ENCODE assay signal across 11 cellular contexts in genomic region chr19:47582320-47582909, GRCh38. TPM values are rescaled to one million over a fixed set of nuclear protein-coding genes. Genes with fewer than 3 reads are reported as not detected.
A peak's percentile ranks its signal among the peaks of the same experiment; 100 is the strongest.
DNase-seq lines count a peak whose midpoint lies in the region; ATAC-seq and TF ChIP-seq lines count a peak whose summit lies in the region.
"Had no signal": no experiment of that assay in that cellular context is flagged by ENCODE, and none has a peak within 500 bp of the region (broad histone marks: within the 10 kb centered on the region; RNA-seq: fewer than 3 reads in every experiment).

No MANE protein-coding gene starts in this region.

- peak overlapping the region; percentile 28 for H3K27ac Mint-ChIP-seq in stimulated activated naive CD8-positive, alpha-beta T cell treated with anti-CD3 and anti-CD28 coated beads, Interleukin-15, Interleukin-2, amounts not matched to agents 100 ng/mL and 50 ng/mL, for 24 hours
- H3K27ac Mint-ChIP-seq in nephron progenitor cell, result no peak overlapping the region

- H3K4me3 Mint-ChIP-seq in stimulated activated naive CD8-positive, alpha-beta T cell treated with anti-CD3 and anti-CD28 coated beads, Interleukin-15, Interleukin-2, amounts not matched to agents 100 ng/mL and 50 ng/mL, for 24 hours, result peak overlapping the region; percentile 47
- H3K4me3 Mint-ChIP-seq in nephron progenitor cell, result no peak overlapping the region

- peak overlapping the region; percentile 69 for H3K27ac ChIP-seq in vagina
- H3K27ac ChIP-seq: RWPE1 had no signal

- H3K4me1 ChIP-seq in vagina, result peaks cover 6% of the 10 kb centered on the region

- H3K27me3 ChIP-seq in vagina, result no peaks in the 10 kb centered on the region

- TF ChIP-seq POLR2A in vagina (IDR thresholded peaks at IDR 0.05), result no peak

- H3K4me3 ChIP-seq in WI38 (ENCODE audit: low read depth, low read length) (peak overlapping the region; percentile 27), fibroblast of pulmonary artery (replicated peaks; ENCODE audit: low read depth, low read length) (peak overlapping the region; percentile 32), vagina (no peak overlapping the region)

- peaks cover 6% of the 10 kb centered on the region for H3K9me3 Mint-ChIP-seq in stimulated activated naive CD8-positive, alpha-beta T cell treated with anti-CD3 and anti-CD28 coated beads, Interleukin-15, Interleukin-2, amounts not matched to agents 100 ng/mL and 50 ng/mL, for 24 hours
- H3K9me3 Mint-ChIP-seq in nephron progenitor cell, result peaks cover 17% of the 10 kb centered on the region

- intact Hi-C loops in vagina (cut with DNase I), result no loop called here

- no peak for DNase-seq in stimulated activated naive CD8-positive, alpha-beta T cell treated with anti-CD3 and anti-CD28 coated beads, Interleukin-15, Interleukin-2, amounts not matched to agents 100 U/mL and 50 U/mL, for 24 hours
- DNase-seq in fibroblast of pulmonary artery (ENCODE audit: low read depth), result peak; percentile 80
- DNase-seq in vagina (ENCODE audit: extremely low spot score in 2 of 2), result no peak
- no peak for DNase-seq in nephron progenitor cell
- DNase-seq in DMS79 treated with DMSO at 0.1 percent for 48 hours (lab: John Stamatoyannopoulos, UW), result no peak
- DNase-seq: kidney glomerular epithelial cell, NCI-H1105 treated with DMSO at 0.1 percent for 48 hours had no signal

- peaks cover 4% of the 10 kb centered on the region for H3K27me3 Mint-ChIP-seq in stimulated activated naive CD8-positive, alpha-beta T cell treated with anti-CD3 and anti-CD28 coated beads, Interleukin-15, Interleukin-2, amounts not matched to agents 100 ng/mL and 50 ng/mL, for 24 hours
- H3K27me3 Mint-ChIP-seq in nephron progenitor cell (ENCODE audit: low read depth, poor library complexity), result peaks cover 26% of the 10 kb centered on the region

- TF ChIP-seq CTCF in WI38 (IDR thresholded peaks at IDR 0.05; ENCODE audit: low read depth, low read length) (no peak), fibroblast of pulmonary artery (IDR thresholded peaks at IDR 0.05; ENCODE audit: low read length, missing control alignments) (no peak), vagina (IDR thresholded peaks at IDR 0.05) (no peak), nephron progenitor cell (IDR thresholded peaks at IDR 0.05) (no peak)

- no peaks in the 10 kb centered on the region for H3K9me3 ChIP-seq in vagina

- H3K4me1 Mint-ChIP-seq in stimulated activated naive CD8-positive, alpha-beta T cell treated with anti-CD3 and anti-CD28 coated beads, Interleukin-15, Interleukin-2, amounts not matched to agents 100 ng/mL and 50 ng/mL, for 24 hours (ENCODE audit: low read depth), result peaks cover 27% of the 10 kb centered on the region
- no peaks in the 10 kb centered on the region for H3K4me1 Mint-ChIP-seq in nephron progenitor cell

- peaks cover 4% of the 10 kb centered on the region for H3K36me3 Mint-ChIP-seq in stimulated activated naive CD8-positive, alpha-beta T cell treated with anti-CD3 and anti-CD28 coated beads, Interleukin-15, Interleukin-2, amounts not matched to agents 100 ng/mL and 50 ng/mL, for 24 hours (ENCODE audit: low read depth)
- no peaks in the 10 kb centered on the region for H3K36me3 Mint-ChIP-seq in nephron progenitor cell (ENCODE audit: low read depth)

- ATAC-seq in stimulated activated naive CD8-positive, alpha-beta T cell treated with anti-CD3 and anti-CD28 coated beads, Interleukin-15, Interleukin-2, amounts not matched to agents 100 U/mL and 50 U/mL, for 24 hours, result no peak
- ATAC-seq in GM19455 (IDR thresholded peaks at IDR 0.05; ENCODE audit: unreplicated experiment), result no peak

- H3K36me3 ChIP-seq in vagina, result no peaks in the 10 kb centered on the region

RNA-seq across cellular contexts. Expression of gene ZNF541, which starts 9.5 kb away (rescaled TPM):
- not detected for total RNA-seq in vagina

RNA-seq across cellular contexts. Expression of gene BICRA, which starts 26.5 kb away (rescaled TPM):
- 5.2 TPM for total RNA-seq in vagina

Comparison
In these comparisons a context has a peak if more than half of its experiments do, and no peak if none do; other contexts are left out.
1. H3K4me3 ChIP-seq: peak in WI38 (single experiment) and fibroblast of pulmonary artery (single experiment); none in vagina (0 of 2).